Comparison of ENCODE assay signal across 9 cellular contexts in the genomic region with DNA sequence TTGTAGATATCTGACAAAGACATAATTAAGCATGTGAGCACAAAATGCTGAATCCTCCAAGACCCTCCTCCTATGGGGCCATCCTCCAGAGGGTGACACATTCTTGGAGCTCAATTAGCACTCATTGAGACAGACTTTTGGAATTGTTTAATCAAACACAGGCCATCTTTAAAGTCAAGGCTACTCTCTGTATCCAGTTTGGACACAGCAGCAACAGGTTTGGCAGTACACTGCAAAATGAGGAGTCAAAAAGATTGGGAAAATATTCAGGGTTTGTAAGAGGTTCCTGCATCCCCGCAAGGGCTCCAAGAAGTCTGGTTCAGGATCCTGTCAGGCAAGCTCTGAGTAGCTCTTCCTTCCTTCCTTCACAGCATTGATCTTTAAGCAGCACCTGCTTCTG. TPM values are rescaled to one million over a fixed set of nuclear protein-coding genes. Genes with fewer than 3 reads are reported as not detected.
DNase-seq lines count a peak whose midpoint lies in the region; ATAC-seq and TF ChIP-seq lines count a peak whose summit lies in the region.
"Had no signal": no experiment of that assay in that cellular context is flagged by ENCODE, and none has a peak within 500 bp of the region (broad histone marks: within the 10 kb centered on the region; RNA-seq: fewer than 3 reads in every experiment).

No MANE protein-coding gene starts in this region.

- DNase-seq in GM06990 (ENCODE audit: extremely low read depth, insufficient read length) = no peak
- DNase-seq in PC-3 = no peak
- no peak for DNase-seq in epithelial cell of esophagus (ENCODE audit: low read depth)
- no peak for DNase-seq in EL
- no peak for DNase-seq in NOMO-1 treated with DMSO at 0.1 percent for 48 hours (lab: John Stamatoyannopoulos, UW; ENCODE audit: unreplicated experiment)
- DNase-seq in NCI-H2196 treated with DMSO at 0.1 percent for 48 hours (lab: John Stamatoyannopoulos, UW; ENCODE audit: unreplicated experiment) = no peak
- DNase-seq in NCI-H2171 (lab: John Stamatoyannopoulos, UW) = no peak
- DNase-seq: SHP77 had no signal

- CTCF ChIA-PET in PC-3 (lab: Charles Lee) = interaction anchor here (0.6 kb wide), 1 partner anchor 382 kb away, joined by 4 read pairs; no protein-coding TSS in a partner anchor

- no peaks in the 10 kb centered on the region for H3K9me3 ChIP-seq in PC-3 (ENCODE audit: low read length)
- H3K9me3 ChIP-seq in parathyroid adenoma (ENCODE audit: control insufficient read depth, low read length) = no peaks in the 10 kb centered on the region

- no peak overlapping the region for H3K9ac ChIP-seq in PC-3 (ENCODE audit: low read length)
- no peak overlapping the region for H3K9ac ChIP-seq in parathyroid adenoma

- no peak for ATAC-seq in PC-3

- H3K27ac ChIP-seq in PC-3 (ENCODE audit: low read length) (no peak overlapping the region), parathyroid adenoma (no peak overlapping the region)

- H3K4me1 ChIP-seq in PC-3 (ENCODE audit: insufficient read depth, low read length) (peaks cover 21% of the 10 kb centered on the region), parathyroid adenoma (peaks cover 8% of the 10 kb centered on the region)

- H3K9me2 ChIP-seq in PC-3 (replicated peaks; ENCODE audit: low read length) = no peaks in the 10 kb centered on the region

- H2AFZ ChIP-seq in PC-3 (ENCODE audit: low read length) = no peak overlapping the region
- H2AFZ ChIP-seq in parathyroid adenoma = no peak overlapping the region

- H3K79me2 ChIP-seq in PC-3 (ENCODE audit: low read length) = peaks cover 41% of the 10 kb centered on the region
- peaks cover 10% of the 10 kb centered on the region for H3K79me2 ChIP-seq in parathyroid adenoma

- no TSS peak for BruUV-seq in PC-3 (replicated peaks; lab: Mats Ljungman, UMichigan)

- H3F3A ChIP-seq in PC-3 (ENCODE audit: low read length, unreplicated experiment) = no peaks in the 10 kb centered on the region

- POLR2A ChIA-PET in PC-3 (lab: Charles Lee; ENCODE audit: unreplicated experiment) = no interaction called here

- no peaks in the 10 kb centered on the region for H3K27me3 ChIP-seq in GM06990 (replicated peaks; ENCODE audit: control insufficient read depth, insufficient read depth, low read length)
- H3K27me3 ChIP-seq in PC-3 (ENCODE audit: low read length) = no peaks in the 10 kb centered on the region
- H3K27me3 ChIP-seq in parathyroid adenoma (ENCODE audit: control insufficient read depth, insufficient read depth, low read length) = no peaks in the 10 kb centered on the region

- H3K4me2 ChIP-seq in PC-3 (ENCODE audit: low read length) (peak overlapping the region; percentile 92), parathyroid adenoma (ENCODE audit: low read length) (peak overlapping the region; percentile 81)

- H4K20me1 ChIP-seq in PC-3 (ENCODE audit: low read length) = no peaks in the 10 kb centered on the region

- intact Hi-C loops in PC-3 (cut with micrococcal nuclease) = loop anchor here (5.0 to 10.0 kb wide), 2 partner anchors 205 to 317 kb away; a partner anchor contains a TSS

- no peak for TF ChIP-seq CTCF in GM06990 (IDR thresholded peaks at IDR 0.05; ENCODE audit: insufficient read depth, low read length, poor library complexity, severe bottlenecking)
- TF ChIP-seq CTCF in PC-3 (conservative IDR thresholded peaks at IDR 0.05; ENCODE audit: low read depth, low read length) = no peak
- no peak for TF ChIP-seq CTCF in epithelial cell of esophagus (IDR thresholded peaks at IDR 0.05; ENCODE audit: insufficient read depth, low read depth, low read length, missing control alignments)
- TF ChIP-seq CTCF in parathyroid adenoma (IDR thresholded peaks at IDR 0.05) = no peak

- H3K36me3 ChIP-seq in GM06990 (ENCODE audit: control insufficient read depth, insufficient read depth, low read length) = no peaks in the 10 kb centered on the region; the same call in 1 of the 2 replicates
- no peaks in the 10 kb centered on the region for H3K36me3 ChIP-seq in PC-3 (ENCODE audit: low read depth, low read length)
- no peaks in the 10 kb centered on the region for H3K36me3 ChIP-seq in parathyroid adenoma (ENCODE audit: control insufficient read depth, insufficient read depth, low read length)

- H3K4me3 ChIP-seq in GM06990 (replicated peaks; ENCODE audit: low read depth, low read length) (peak overlapping the region; percentile 96), PC-3 (ENCODE audit: low read length) (peak overlapping the region; percentile 91), epithelial cell of esophagus (ENCODE audit: low read length) (peak overlapping the region; percentile 98), parathyroid adenoma (ENCODE audit: low read depth, low read length) (peak overlapping the region; percentile 88)

RNA-seq across cellular contexts. Expression of a gene that starts 1.3 kb away (rescaled TPM):
- total RNA-seq in PC-3 (2014; rRNA removed) = 20.0 and 26.5 TPM in 2 replicates

RNA-seq across cellular contexts. Expression of a gene that starts 1.5 kb away (rescaled TPM):
- 31.8 and 42.0 TPM in 2 replicates for total RNA-seq in PC-3 (2014; rRNA removed)
